In the genomic region with DNA sequence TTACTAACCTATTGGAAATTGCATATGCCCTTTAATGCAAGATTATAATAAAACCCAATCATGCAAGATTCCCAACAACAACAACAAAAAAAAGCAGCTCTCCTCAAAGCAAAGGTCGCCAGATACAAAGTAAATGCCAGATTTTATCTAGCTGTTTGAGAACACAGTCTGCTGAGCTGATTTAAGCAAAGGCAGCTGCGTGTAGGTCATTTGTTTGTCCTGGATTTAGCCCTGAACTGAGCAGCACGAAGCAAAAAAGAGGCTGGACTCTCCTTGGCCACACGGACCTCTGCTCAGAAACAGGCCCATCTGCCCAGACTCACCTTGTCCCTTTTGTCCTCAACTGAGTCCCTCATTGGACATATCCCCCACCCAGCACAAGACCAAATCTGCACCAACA, we compare ENCODE assay signal across 19 cellular contexts.
A peak's percentile ranks its signal among the peaks of the same experiment; 100 is the strongest.
DNase-seq lines count a peak whose midpoint lies in the region; ATAC-seq and TF ChIP-seq lines count a peak whose summit lies in the region.
"Had no signal": no experiment of that assay in that cellular context is flagged by ENCODE, and none has a peak within 500 bp of the region (broad histone marks: within the 10 kb centered on the region; RNA-seq: fewer than 3 reads in every experiment).

No MANE protein-coding gene starts in this region.

- H3K36me3 Mint-ChIP-seq in chondrocyte (ENCODE audit: low read depth) = no peaks in the 10 kb centered on the region

- no peak for TF ChIP-seq POLR2A in testis (IDR thresholded peaks at IDR 0.05)

- no peak overlapping the region for H3K4me3 ChIP-seq in SK-N-SH (ENCODE audit: low read depth in 2 of 2, low read length in 1 of 2)
- peak overlapping the region in 1 of 2 donors; percentile 15 for H3K4me3 ChIP-seq in ascending aorta
- no peak overlapping the region for H3K4me3 ChIP-seq in testis

- intact Hi-C loops in ascending aorta (cut with DNase I) (loop anchor here (1.0 to 10.0 kb wide), 2 partner anchors 20 to 265 kb away; no protein-coding TSS in a partner anchor), testis (cut with DNase I; ENCODE audit: low total_unique reads) (no loop called here)

- H3K4me1 ChIP-seq in SK-N-SH (ENCODE audit: control insufficient read depth in 1 of 2, insufficient read depth in 2 of 2, low read depth in 1 of 2, low read length in 1 of 2) = peaks cover 0 to 13% of the 10 kb centered on the region in 2 experiments; a peak in 2 of 4 replicates
- peaks cover 3 to 28% of the 10 kb centered on the region in 2 donors for H3K4me1 ChIP-seq in ascending aorta
- peaks cover 5% of the 10 kb centered on the region for H3K4me1 ChIP-seq in testis

- H3K4me1 Mint-ChIP-seq in chondrocyte (ENCODE audit: low read depth) = no peaks in the 10 kb centered on the region

- peaks cover 18% of the 10 kb centered on the region for H3K9me3 Mint-ChIP-seq in chondrocyte (ENCODE audit: low read depth)

- TF ChIP-seq CTCF in SK-N-SH (IDR thresholded peaks at IDR 0.05) (no peak), ascending aorta (IDR thresholded peaks at IDR 0.05) (no peak), testis (IDR thresholded peaks at IDR 0.05) (no peak), chondrocyte (IDR thresholded peaks at IDR 0.05) (no peak)

- peak in 1 of 2 experiments; percentile 14; a peak in 1 of 4 replicates for TF ChIP-seq EP300 in SK-N-SH (IDR thresholded peaks at IDR 0.05; ENCODE audit: borderline replicate concordance in 1 of 2, low read depth in 1 of 2, low read length in 1 of 2)

- no peak overlapping the region for H3K27ac Mint-ChIP-seq in chondrocyte (ENCODE audit: unreplicated experiment)

- no peak overlapping the region for H3K4me2 ChIP-seq in SK-N-SH

- no peaks in the 10 kb centered on the region for H3K27me3 Mint-ChIP-seq in chondrocyte (ENCODE audit: low read depth)

- no peak overlapping the region for H3K9ac ChIP-seq in SK-N-SH

- no peak for TF ChIP-seq RAD21 in SK-N-SH (IDR thresholded peaks at IDR 0.05; ENCODE audit: low read length)

- H2AFZ ChIP-seq in SK-N-SH (ENCODE audit: low read depth) = no peak overlapping the region

- no peaks in the 10 kb centered on the region for H4K20me1 ChIP-seq in SK-N-SH (ENCODE audit: insufficient read depth)

- WGBS in SK-N-SH (ENCODE audit: low lambda C conversion rate) = 2% methylated on average over 4 of the region's 4 CpGs
- 18 to 30% methylated on average over 4 of the region's 4 CpGs for WGBS in testis, 2 donors

- H3K27me3 ChIP-seq in SK-N-SH (ENCODE audit: insufficient read depth) (no peaks in the 10 kb centered on the region), ascending aorta (no peaks in the 10 kb centered on the region), testis (no peaks in the 10 kb centered on the region)

- H3K9me2 ChIP-seq in SK-N-SH = no peaks in the 10 kb centered on the region

- H3F3A ChIP-seq in SK-N-SH (replicated peaks; ENCODE audit: insufficient read depth) = no peaks in the 10 kb centered on the region

- H3K9me3 ChIP-seq in SK-N-SH (no peaks in the 10 kb centered on the region), ascending aorta (no peaks in the 10 kb centered on the region), testis (no peaks in the 10 kb centered on the region)

- ATAC-seq in SK-N-SH treated with all-trans-retinoic acid at 6 μM for 48 hours (no peak), GM18868 (IDR thresholded peaks at IDR 0.05; ENCODE audit: unreplicated experiment) (no peak)
- ATAC-seq: Panc1 had no signal

- H3K36me3 ChIP-seq in SK-N-SH (replicated peaks in 1 of 2; ENCODE audit: control insufficient read depth in 1 of 2, insufficient read depth in 2 of 2, low read length in 1 of 2) (no peaks in the 10 kb centered on the region), ascending aorta (peaks cover 0 to 4% of the 10 kb centered on the region in 2 donors), testis (ENCODE audit: low read depth, missing control alignments) (no peaks in the 10 kb centered on the region)

- DNase-seq in SK-N-SH = peak; percentile 17
- DNase-seq in ascending aorta (ENCODE audit: low spot score in 2 of 2) = no peak
- peak; percentile 23 for DNase-seq in iris pigment epithelial cell (ENCODE audit: low read depth)
- DNase-seq in testis = peak; percentile 25
- no peak for DNase-seq in chondrocyte (ENCODE audit: low spot score)
- DNase-seq in activated naive CD4-positive, alpha-beta T cell (lab: John Stamatoyannopoulos, UW) = no peak
- DNase-seq: COR-L47, DMS79 treated with DMSO at 0.1 percent for 48 hours, GDM1, HCEC 1CT, NCI-H1436 treated with DMSO at 0.1 percent for 48 hours, NCI-H2107, NCI-H226, NCI-H526 treated with DMSO at 0.1 percent for 48 hours, SIG-M5 had no signal

- CTCF ChIA-PET in SK-N-SH (lab: Yijun Ruan, JAX) = no interaction called here

- H3K79me2 ChIP-seq in SK-N-SH (ENCODE audit: insufficient read depth) = no peaks in the 10 kb centered on the region

- no peak overlapping the region for H3K4me3 Mint-ChIP-seq in chondrocyte (ENCODE audit: unreplicated experiment)

- POLR2A ChIA-PET in SK-N-SH (lab: Yijun Ruan, JAX) = no interaction called here

- H3K27ac ChIP-seq in SK-N-SH (ENCODE audit: low read depth in 2 of 2, low read length in 1 of 2) (peak overlapping the region in 1 of 2 experiments; percentile 32; a peak in 1 of 4 replicates), ascending aorta (peak overlapping the region; percentile 71 to 86), testis (peak overlapping the region in 1 of 2 donors; percentile 41)
- H3K27ac ChIP-seq: C4-2B had no signal

TF ChIP-seq in SK-N-SH, 30 proteins besides CTCF, POLR2A, EP300 and RAD21:
- TF ChIP-seq GATA2 (CRISPR knock-in tag; IDR thresholded peaks at IDR 0.05) (peak; percentile 80), FOXJ3 (CRISPR knock-in tag; IDR thresholded peaks at IDR 0.05) (no peak), ELF1 (IDR thresholded peaks at IDR 0.05) (no peak)

TF ChIP-seq in SK-N-SH treated with all-trans-retinoic acid at 6 μM for 48 hours, 23 proteins besides CTCF, POLR2A, EP300 and RAD21:
- TF ChIP-seq BACH2 (CRISPR knock-in tag; IDR thresholded peaks at IDR 0.05; ENCODE audit: borderline replicate concordance) (no peak), TOX (CRISPR knock-in tag; IDR thresholded peaks at IDR 0.05; ENCODE audit: borderline replicate concordance) (no peak), ARNTL (CRISPR knock-in tag; IDR thresholded peaks at IDR 0.05; ENCODE audit: borderline replicate concordance, low read depth) (no peak)
- TF ChIP-seq, protein P1, sequence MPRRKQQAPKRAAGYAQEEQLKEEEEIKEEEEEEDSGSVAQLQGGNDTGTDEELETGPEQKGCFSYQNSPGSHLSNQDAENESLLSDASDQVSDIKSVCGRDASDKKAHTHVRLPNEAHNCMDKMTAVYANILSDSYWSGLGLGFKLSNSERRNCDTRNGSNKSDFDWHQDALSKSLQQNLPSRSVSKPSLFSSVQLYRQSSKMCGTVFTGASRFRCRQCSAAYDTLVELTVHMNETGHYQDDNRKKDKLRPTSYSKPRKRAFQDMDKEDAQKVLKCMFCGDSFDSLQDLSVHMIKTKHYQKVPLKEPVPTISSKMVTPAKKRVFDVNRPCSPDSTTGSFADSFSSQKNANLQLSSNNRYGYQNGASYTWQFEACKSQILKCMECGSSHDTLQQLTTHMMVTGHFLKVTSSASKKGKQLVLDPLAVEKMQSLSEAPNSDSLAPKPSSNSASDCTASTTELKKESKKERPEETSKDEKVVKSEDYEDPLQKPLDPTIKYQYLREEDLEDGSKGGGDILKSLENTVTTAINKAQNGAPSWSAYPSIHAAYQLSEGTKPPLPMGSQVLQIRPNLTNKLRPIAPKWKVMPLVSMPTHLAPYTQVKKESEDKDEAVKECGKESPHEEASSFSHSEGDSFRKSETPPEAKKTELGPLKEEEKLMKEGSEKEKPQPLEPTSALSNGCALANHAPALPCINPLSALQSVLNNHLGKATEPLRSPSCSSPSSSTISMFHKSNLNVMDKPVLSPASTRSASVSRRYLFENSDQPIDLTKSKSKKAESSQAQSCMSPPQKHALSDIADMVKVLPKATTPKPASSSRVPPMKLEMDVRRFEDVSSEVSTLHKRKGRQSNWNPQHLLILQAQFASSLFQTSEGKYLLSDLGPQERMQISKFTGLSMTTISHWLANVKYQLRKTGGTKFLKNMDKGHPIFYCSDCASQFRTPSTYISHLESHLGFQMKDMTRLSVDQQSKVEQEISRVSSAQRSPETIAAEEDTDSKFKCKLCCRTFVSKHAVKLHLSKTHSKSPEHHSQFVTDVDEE (CRISPR knock-in tag; IDR thresholded peaks at IDR 0.05) = no peak

Comparison
In these comparisons a context has a peak if more than half of its experiments do, and no peak if none do; other contexts are left out.
1. DNase-seq: peak in SK-N-SH (single experiment), iris pigment epithelial cell (single experiment) and testis (single experiment); none in ascending aorta (0 of 2), chondrocyte (single experiment) and activated naive CD4-positive, alpha-beta T cell (0 of 4).